1 cellular context compared by ENCODE assay signal in genomic region chr19:49459388-49459787, GRCh38.
TF ChIP-seq lines count a peak whose summit lies in the region.

No MANE protein-coding gene starts in this region.

TF ChIP-seq in WTC11, 78 proteins besides CTCF, POLR2A, EP300 and RAD21 (continued from another document):
- TF ChIP-seq, protein P1, sequence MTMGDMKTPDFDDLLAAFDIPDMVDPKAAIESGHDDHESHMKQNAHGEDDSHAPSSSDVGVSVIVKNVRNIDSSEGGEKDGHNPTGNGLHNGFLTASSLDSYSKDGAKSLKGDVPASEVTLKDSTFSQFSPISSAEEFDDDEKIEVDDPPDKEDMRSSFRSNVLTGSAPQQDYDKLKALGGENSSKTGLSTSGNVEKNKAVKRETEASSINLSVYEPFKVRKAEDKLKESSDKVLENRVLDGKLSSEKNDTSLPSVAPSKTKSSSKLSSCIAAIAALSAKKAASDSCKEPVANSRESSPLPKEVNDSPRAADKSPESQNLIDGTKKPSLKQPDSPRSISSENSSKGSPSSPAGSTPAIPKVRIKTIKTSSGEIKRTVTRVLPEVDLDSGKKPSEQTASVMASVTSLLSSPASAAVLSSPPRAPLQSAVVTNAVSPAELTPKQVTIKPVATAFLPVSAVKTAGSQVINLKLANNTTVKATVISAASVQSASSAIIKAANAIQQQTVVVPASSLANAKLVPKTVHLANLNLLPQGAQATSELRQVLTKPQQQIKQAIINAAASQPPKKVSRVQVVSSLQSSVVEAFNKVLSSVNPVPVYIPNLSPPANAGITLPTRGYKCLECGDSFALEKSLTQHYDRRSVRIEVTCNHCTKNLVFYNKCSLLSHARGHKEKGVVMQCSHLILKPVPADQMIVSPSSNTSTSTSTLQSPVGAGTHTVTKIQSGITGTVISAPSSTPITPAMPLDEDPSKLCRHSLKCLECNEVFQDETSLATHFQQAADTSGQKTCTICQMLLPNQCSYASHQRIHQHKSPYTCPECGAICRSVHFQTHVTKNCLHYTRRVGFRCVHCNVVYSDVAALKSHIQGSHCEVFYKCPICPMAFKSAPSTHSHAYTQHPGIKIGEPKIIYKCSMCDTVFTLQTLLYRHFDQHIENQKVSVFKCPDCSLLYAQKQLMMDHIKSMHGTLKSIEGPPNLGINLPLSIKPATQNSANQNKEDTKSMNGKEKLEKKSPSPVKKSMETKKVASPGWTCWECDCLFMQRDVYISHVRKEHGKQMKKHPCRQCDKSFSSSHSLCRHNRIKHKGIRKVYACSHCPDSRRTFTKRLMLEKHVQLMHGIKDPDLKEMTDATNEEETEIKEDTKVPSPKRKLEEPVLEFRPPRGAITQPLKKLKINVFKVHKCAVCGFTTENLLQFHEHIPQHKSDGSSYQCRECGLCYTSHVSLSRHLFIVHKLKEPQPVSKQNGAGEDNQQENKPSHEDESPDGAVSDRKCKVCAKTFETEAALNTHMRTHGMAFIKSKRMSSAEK (CRISPR knock-in tag; IDR thresholded peaks at IDR 0.05; ENCODE audit: borderline replicate concordance), result no peak
- no peak for TF ChIP-seq ZNF425 (CRISPR knock-in tag; conservative IDR thresholded peaks at IDR 0.05)
- no peak for TF ChIP-seq ZNF232 (CRISPR knock-in tag; IDR thresholded peaks at IDR 0.05)
- TF ChIP-seq CBFB (CRISPR knock-in tag; IDR thresholded peaks at IDR 0.05; ENCODE audit: low read depth), result no peak
- no peak for TF ChIP-seq FOXP4 (CRISPR knock-in tag; IDR thresholded peaks at IDR 0.05)
- TF ChIP-seq TP53 (CRISPR knock-in tag; IDR thresholded peaks at IDR 0.05), result no peak
- no peak for TF ChIP-seq MYBL2 (CRISPR knock-in tag; IDR thresholded peaks at IDR 0.05)
- TF ChIP-seq NFYB (CRISPR knock-in tag; conservative IDR thresholded peaks at IDR 0.05; ENCODE audit: low read depth), result no peak
- no peak for TF ChIP-seq USF2 (CRISPR knock-in tag; IDR thresholded peaks at IDR 0.05)
- no peak for TF ChIP-seq GTF2I (CRISPR knock-in tag; conservative IDR thresholded peaks at IDR 0.05)
- no peak for TF ChIP-seq SMAD4 (CRISPR knock-in tag; IDR thresholded peaks at IDR 0.05)
- no peak for TF ChIP-seq CREB1 (CRISPR knock-in tag; IDR thresholded peaks at IDR 0.05)
- no peak for TF ChIP-seq MAX (CRISPR knock-in tag; IDR thresholded peaks at IDR 0.05)
- no peak for TF ChIP-seq SP1 (CRISPR knock-in tag; conservative IDR thresholded peaks at IDR 0.05)
